Comparison of ENCODE assay signal across 8 cellular contexts in the genomic region with DNA sequence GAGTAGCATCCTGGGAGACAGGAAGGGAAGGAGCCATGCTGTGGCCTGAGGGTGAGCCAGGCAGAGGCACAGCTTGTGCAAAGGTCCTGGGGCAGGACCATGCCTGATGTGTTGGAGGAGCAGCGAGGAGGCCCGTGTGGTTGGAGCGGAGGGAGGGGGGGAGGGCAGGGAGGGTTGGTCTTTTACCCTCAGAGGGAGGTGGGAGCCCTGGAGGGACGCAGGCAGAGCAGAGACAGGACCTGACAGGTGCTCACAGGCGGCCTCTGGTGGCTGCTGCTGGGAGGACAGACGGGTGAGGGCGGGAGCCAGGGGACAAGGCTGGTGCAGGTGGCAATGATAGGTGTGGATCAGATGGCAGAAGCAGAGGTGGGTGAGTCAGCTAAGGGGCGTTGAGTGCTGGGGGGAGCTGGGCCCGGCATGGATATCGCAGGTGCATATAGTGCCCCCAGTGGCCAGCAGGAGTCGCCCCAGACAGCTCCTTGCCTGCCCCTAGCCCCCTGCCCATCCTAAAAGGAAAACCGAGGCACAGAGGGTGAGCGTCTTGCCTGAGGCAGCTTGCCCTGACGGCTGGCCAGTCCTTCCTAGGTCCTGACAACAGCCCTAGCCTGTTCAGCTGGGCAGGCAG. TPM values are rescaled to one million over a fixed set of nuclear protein-coding genes. Genes with fewer than 3 reads are reported as not detected.
A peak's percentile ranks its signal among the peaks of the same experiment; 100 is the strongest.
DNase-seq lines count a peak whose midpoint lies in the region; ATAC-seq and TF ChIP-seq lines count a peak whose summit lies in the region.

No MANE protein-coding gene starts in this region.

- DNase-seq in GM10266 (ENCODE audit: extremely low spot score) (peak; percentile 87), NCI-H2029 (lab: John Stamatoyannopoulos, UW) (peak; percentile 54), suprapubic skin (ENCODE audit: low spot score in 2 of 2) (peak in 1 of 2 donors; percentile 73)
- peak; percentile 77 to 78 for DNase-seq in activated CD4-positive, alpha-beta T cell treated with anti-CD3 and anti-CD28 coated beads, Interleukin-2, amount 50 U/mL, for 4 hours
- DNase-seq in effector CD4-positive, alpha-beta T cell: peak; percentile 69
- peak in 9 of 10 donors; percentile 44 to 65 (median 58) for DNase-seq in naive thymus-derived CD8-positive, alpha-beta T cell

- no peaks in the 10 kb centered on the region for H3K9me3 ChIP-seq in suprapubic skin

- H3K4me1 Mint-ChIP-seq in naive thymus-derived CD8-positive, alpha-beta T cell: peaks cover 0 to 8% (median 3%) of the 10 kb centered on the region in 4 donors

- no peak for TF ChIP-seq EP300 in suprapubic skin (IDR thresholded peaks at IDR 0.05)

- TF ChIP-seq CTCF in GM10266 (IDR thresholded peaks at IDR 0.05; ENCODE audit: control insufficient read depth, insufficient read depth, low read depth, missing control alignments) (peak; percentile 72), suprapubic skin (IDR thresholded peaks at IDR 0.05) (peak; percentile 30 to 71)

- H3K27ac ChIP-seq in suprapubic skin: no peak overlapping the region

- H3K27ac Mint-ChIP-seq in naive thymus-derived CD8-positive, alpha-beta T cell: no peak overlapping the region

- H3K36me3 Mint-ChIP-seq in naive thymus-derived CD8-positive, alpha-beta T cell: no peaks in the 10 kb centered on the region

- ATAC-seq in naive thymus-derived CD8-positive, alpha-beta T cell: peak; percentile 79 to 86
- ATAC-seq in HG02884 (IDR thresholded peaks at IDR 0.05; ENCODE audit: unreplicated experiment): no peak
- no peak for ATAC-seq in GM18498 (IDR thresholded peaks at IDR 0.05; ENCODE audit: unreplicated experiment)

- peaks cover 21% of the 10 kb centered on the region for H3K36me3 ChIP-seq in suprapubic skin

- no peak for TF ChIP-seq POLR2A in suprapubic skin (IDR thresholded peaks at IDR 0.05)

- no peak overlapping the region for H3K4me3 ChIP-seq in suprapubic skin

- POLR2A ChIA-PET in naive thymus-derived CD8-positive, alpha-beta T cell (lab: Charles Lee): interaction anchor here (0.6 to 0.7 kb wide), 2 partner anchors 65 to 106 kb away, joined by 3 read pairs; no protein-coding TSS in a partner anchor

- no peaks in the 10 kb centered on the region for H3K27me3 ChIP-seq in suprapubic skin

- H3K4me3 Mint-ChIP-seq in naive thymus-derived CD8-positive, alpha-beta T cell: no peak overlapping the region

- H3K27me3 Mint-ChIP-seq in naive thymus-derived CD8-positive, alpha-beta T cell: no peaks in the 10 kb centered on the region

- WGBS in suprapubic skin: 32% methylated on average over 14 of the region's 14 CpGs

- H3K4me1 ChIP-seq in suprapubic skin: no peaks in the 10 kb centered on the region

- no peaks in the 10 kb centered on the region for H3K9me3 Mint-ChIP-seq in naive thymus-derived CD8-positive, alpha-beta T cell

RNA-seq across cellular contexts. Expression of a gene that starts 9.8 kb away (rescaled TPM):
- under 1 TPM; 0.36 to 0.39 TPM for total RNA-seq in naive thymus-derived CD8-positive, alpha-beta T cell
- under 1 TPM in 1 of 3 donors, not detected in 2; 0.19 TPM for polyA plus RNA-seq in naive thymus-derived CD8-positive, alpha-beta T cell
- 100 to 1,000 TPM in 1 of 4 donors, 10 to 100 TPM in 3; 29.9 to 117 (median 85.0) TPM for total RNA-seq in suprapubic skin

RNA-seq across cellular contexts. Expression of a gene that starts 31.9 kb away (rescaled TPM):
- total RNA-seq in naive thymus-derived CD8-positive, alpha-beta T cell: 1 to 10 TPM; 5.1 to 5.4 TPM
- under 1 TPM; 0.43 to 0.60 (median 0.47) TPM for polyA plus RNA-seq in naive thymus-derived CD8-positive, alpha-beta T cell
- 10 to 100 TPM; 49.9 to 76.2 (median 57.1) TPM for total RNA-seq in suprapubic skin

RNA-seq across cellular contexts. Expression of a gene that starts 52.6 kb away (rescaled TPM):
- 100 to 1,000 TPM; 217 to 233 TPM for total RNA-seq in naive thymus-derived CD8-positive, alpha-beta T cell
- polyA plus RNA-seq in naive thymus-derived CD8-positive, alpha-beta T cell: 100 to 1,000 TPM; 286 to 470 (median 332) TPM
- total RNA-seq in suprapubic skin: 1 to 10 TPM in 3 of 4 donors, under 1 TPM in 1; 0.42 to 2.5 (median 1.9) TPM

RNA-seq across cellular contexts. Expression of a gene that starts 59.7 kb away (rescaled TPM):
- total RNA-seq in naive thymus-derived CD8-positive, alpha-beta T cell: 10 to 100 TPM; 59.7 to 63.0 TPM
- polyA plus RNA-seq in naive thymus-derived CD8-positive, alpha-beta T cell: 10 to 100 TPM; 23.9 to 44.7 (median 25.5) TPM
- 10 to 100 TPM; 31.1 to 66.7 (median 35.0) TPM for total RNA-seq in suprapubic skin

Comparison
In these comparisons a context has a peak if more than half of its experiments do, and no peak if none do; other contexts are left out.
1. ATAC-seq: peak in naive thymus-derived CD8-positive, alpha-beta T cell (2 of 2); none in HG02884 (single experiment) and GM18498 (single experiment).
2. RNA of a gene that starts 9.8 kb away (total RNA-seq): 29.9 to 117 TPM in suprapubic skin; 0.36 to 0.39 TPM in naive thymus-derived CD8-positive, alpha-beta T cell; every median in the first group is over 10 times any median in the second.
3. RNA of a gene that starts 31.9 kb away (total RNA-seq): 49.9 to 76.2 TPM in suprapubic skin; 5.1 to 5.4 TPM in naive thymus-derived CD8-positive, alpha-beta T cell; every median in the first group is over 4 times any median in the second.
4. RNA of a gene that starts 52.6 kb away (total RNA-seq): 217 to 233 TPM in naive thymus-derived CD8-positive, alpha-beta T cell; 0.42 to 2.5 TPM in suprapubic skin; every median in the first group is over 10 times any median in the second.